In genomic region chr13:73110814-73111213, GRCh38 we compare ENCODE assay signal across 22 cellular contexts. TPM values are rescaled to one million over a fixed set of nuclear protein-coding genes. Genes with fewer than 3 reads are reported as not detected.
A peak's percentile ranks its signal among the peaks of the same experiment; 100 is the strongest.
DNase-seq lines count a peak whose midpoint lies in the region; TF ChIP-seq lines count a peak whose summit lies in the region.
"Had no signal": no experiment of that assay in that cellular context is flagged by ENCODE, and none has a peak within 500 bp of the region (broad histone marks: within the 10 kb centered on the region; RNA-seq: fewer than 3 reads in every experiment).

No MANE protein-coding gene starts in this region.

- H3K4me1 ChIP-seq in BE2C, result no peaks in the 10 kb centered on the region

- TF ChIP-seq CTCF in nephron progenitor cell (IDR thresholded peaks at IDR 0.05) (no peak), BE2C (IDR thresholded peaks at IDR 0.05; ENCODE audit: low read depth, low read length) (no peak)

- H3K9me3 Mint-ChIP-seq in nephron progenitor cell, result peaks cover 4% of the 10 kb centered on the region
- H3K9me3 Mint-ChIP-seq: CD4-positive, CD25-positive, alpha-beta regulatory T cell had no signal

- H3K4me3 ChIP-seq in SK-N-MC (no peak overlapping the region), BE2C (ENCODE audit: low read depth, low read length) (no peak overlapping the region)

- H3K4me3 Mint-ChIP-seq in nephron progenitor cell, result no peak overlapping the region
- H3K4me3 Mint-ChIP-seq: B cell; CD4-positive, CD25-positive, alpha-beta regulatory T cell had no signal

- H3K27me3 Mint-ChIP-seq in nephron progenitor cell (ENCODE audit: low read depth, poor library complexity), result peaks cover 3% of the 10 kb centered on the region
- H3K27me3 Mint-ChIP-seq: B cell; CD4-positive, CD25-positive, alpha-beta regulatory T cell had no signal

- no peaks in the 10 kb centered on the region for H3K9me3 ChIP-seq in SK-N-MC (ENCODE audit: low read depth, low read length)
- H3K9me3 ChIP-seq in BE2C, result no peaks in the 10 kb centered on the region

- H3K36me3 Mint-ChIP-seq in nephron progenitor cell (ENCODE audit: low read depth), result no peaks in the 10 kb centered on the region
- H3K36me3 Mint-ChIP-seq: CD4-positive, CD25-positive, alpha-beta regulatory T cell had no signal

- no peaks in the 10 kb centered on the region for H3K27me3 ChIP-seq in BE2C

- peak overlapping the region; percentile 53 for H3K27ac Mint-ChIP-seq in nephron progenitor cell
- H3K27ac Mint-ChIP-seq: B cell; CD4-positive, CD25-positive, alpha-beta regulatory T cell had no signal

- peaks cover 37% of the 10 kb centered on the region for H3K4me1 Mint-ChIP-seq in nephron progenitor cell
- H3K4me1 Mint-ChIP-seq: B cell; CD4-positive, CD25-positive, alpha-beta regulatory T cell had no signal

- H3K36me3 ChIP-seq in SK-N-MC (ENCODE audit: insufficient read depth, low read length) (no peaks in the 10 kb centered on the region), BE2C (no peaks in the 10 kb centered on the region)

- DNase-seq in NCI-H82 (lab: John Stamatoyannopoulos, UW) (peak; percentile 12), NCI-H82 treated with DMSO at 0.1 percent for 48 hours (lab: John Stamatoyannopoulos, UW; ENCODE audit: unreplicated experiment) (no peak), SK-N-MC (ENCODE audit: low read depth, low spot score) (no peak), nephron progenitor cell (no peak), BE2C (no peak), HUDEP-2 (lab: John Stamatoyannopoulos, UW; ENCODE audit: unreplicated experiment in 76 of 76) (no peak), NCI-H2029 treated with DMSO at 0.1 percent for 48 hours (lab: John Stamatoyannopoulos, UW) (no peak)
- no peak for DNase-seq in NK-92 treated with Interleukin-12 subunit alpha and Interleukin-12 subunit beta, amount 100 ng/mL, for 24 hours (lab: John Stamatoyannopoulos, UW)
- DNase-seq: CD4-positive, CD25-positive, alpha-beta regulatory T cell; COR-L47; DMS153; GDM1; HCEC 1CT; KBM-7; NCI-H1694 treated with DMSO at 0.1 percent for 48 hours; NCI-H2107; NCI-H510A; NCI-H748 treated with DMSO at 0.1 percent for 48 hours; SW 1271 had no signal

- peak overlapping the region; percentile 76 for H3K27ac ChIP-seq in SK-N-MC
- H3K27ac ChIP-seq: 22Rv1, RWPE1 had no signal

- no peak overlapping the region for H3K9ac ChIP-seq in SK-N-MC (ENCODE audit: insufficient read length)

RNA-seq across cellular contexts. Expression of gene KLF5, which starts 52.0 kb away (rescaled TPM):
- 0.40 TPM for polyA plus RNA-seq in BE2C (2012; ENCODE audit: insufficient read depth, insufficient read length, low read depth)
